Comparison of ENCODE assay signal across 14 cellular contexts in genomic region chr15:69782809-69783208, GRCh38.
DNase-seq lines count a peak whose midpoint lies in the region; ATAC-seq and TF ChIP-seq lines count a peak whose summit lies in the region.
"Had no signal": no experiment of that assay in that cellular context is flagged by ENCODE, and none has a peak within 500 bp of the region (broad histone marks: within the 10 kb centered on the region; RNA-seq: fewer than 3 reads in every experiment).

No MANE protein-coding gene starts in this region.

- H3K27me3 ChIP-seq in right atrium auricular region (no peaks in the 10 kb centered on the region), heart left ventricle (peaks cover 0 to 29% (median 4%) of the 10 kb centered on the region in 9 donors), mesenchymal stem cell (ENCODE audit: control insufficient read depth in 1 of 2, insufficient read depth in 1 of 2, low read length in 2 of 2) (peaks cover 0 to 3% of the 10 kb centered on the region in 2 experiments)
- H3K27me3 ChIP-seq: upper lobe of left lung had no signal

- CTCF ChIA-PET in activated CD8-positive, alpha-beta T cell treated with anti-CD3 and anti-CD28 coated beads for 36 hours (lab: Charles Lee), result no interaction called here

- H3K4me1 Mint-ChIP-seq in activated CD8-positive, alpha-beta T cell treated with anti-CD3 and anti-CD28 coated beads for 36 hours (ENCODE audit: low read depth), result peaks cover 28% of the 10 kb centered on the region
- H3K4me1 Mint-ChIP-seq in stimulated activated naive CD8-positive, alpha-beta T cell treated with anti-CD3 and anti-CD28 coated beads, Interleukin-15, amount 100 ng/mL, for 72 hours, result peaks cover 41% of the 10 kb centered on the region

- peaks cover 25% of the 10 kb centered on the region for H3K27me3 Mint-ChIP-seq in activated CD8-positive, alpha-beta T cell treated with anti-CD3 and anti-CD28 coated beads for 36 hours
- H3K27me3 Mint-ChIP-seq in stimulated activated naive CD8-positive, alpha-beta T cell treated with anti-CD3 and anti-CD28 coated beads, Interleukin-15, amount 100 ng/mL, for 72 hours, result peaks cover 49% of the 10 kb centered on the region

- H2AFZ ChIP-seq in mesenchymal stem cell (ENCODE audit: low read depth, low read length), result no peak overlapping the region

- no peak overlapping the region for H4K91ac ChIP-seq in mesenchymal stem cell (ENCODE audit: low read length)

- no peak for TF ChIP-seq POLR2A in heart left ventricle (IDR thresholded peaks at IDR 0.05)

- H3K36me3 ChIP-seq in right atrium auricular region, result no peaks in the 10 kb centered on the region
- no peaks in the 10 kb centered on the region for H3K36me3 ChIP-seq in heart left ventricle
- no peaks in the 10 kb centered on the region for H3K36me3 ChIP-seq in mesenchymal stem cell (ENCODE audit: control insufficient read depth in 1 of 2, insufficient read depth in 2 of 2, low read depth in 1 of 2, low read length in 2 of 2)
- H3K36me3 ChIP-seq: prostate gland, upper lobe of left lung had no signal

- no peak overlapping the region for H3K9ac ChIP-seq in mesenchymal stem cell (ENCODE audit: low read length)

- no peak overlapping the region for H4K8ac ChIP-seq in mesenchymal stem cell (ENCODE audit: low read length)

- ATAC-seq in heart left ventricle, result no peak
- ATAC-seq in activated CD8-positive, alpha-beta T cell treated with anti-CD3 and anti-CD28 coated beads for 36 hours, result peak; percentile 90
- peak; percentile 63 for ATAC-seq in stimulated activated naive CD8-positive, alpha-beta T cell treated with anti-CD3 and anti-CD28 coated beads, Interleukin-15, amount 100 ng/mL, for 72 hours
- ATAC-seq in GM18520 (IDR thresholded peaks at IDR 0.05; ENCODE audit: unreplicated experiment), result no peak

- H2BK5ac ChIP-seq in mesenchymal stem cell (ENCODE audit: low read depth, low read length, poor library complexity, severe bottlenecking), result no peak overlapping the region

- peaks cover 6% of the 10 kb centered on the region for H3K9me3 Mint-ChIP-seq in activated CD8-positive, alpha-beta T cell treated with anti-CD3 and anti-CD28 coated beads for 36 hours
- H3K9me3 Mint-ChIP-seq in stimulated activated naive CD8-positive, alpha-beta T cell treated with anti-CD3 and anti-CD28 coated beads, Interleukin-15, amount 100 ng/mL, for 72 hours, result peaks cover 0 to under 1% of the 10 kb centered on the region in 2 donors

- H2BK12ac ChIP-seq in mesenchymal stem cell (ENCODE audit: low read length in 2 of 2), result peak overlapping the region in 1 of 2 experiments; percentile 57

- DNase-seq in right atrium auricular region (ENCODE audit: low spot score), result peak; percentile 46
- no peak for DNase-seq in heart left ventricle
- peak; percentile 98 for DNase-seq in NCI-H2171 treated with DMSO at 0.1 percent for 48 hours (lab: John Stamatoyannopoulos, UW)
- DNase-seq in activated CD8-positive, alpha-beta T cell treated with anti-CD3 and anti-CD28 coated beads for 36 hours, result peak; percentile 69
- DNase-seq in stimulated activated naive CD8-positive, alpha-beta T cell treated with anti-CD3 and anti-CD28 coated beads, Interleukin-15, amount 100 ng/mL, for 72 hours, result peak in 1 of 2 donors; percentile 16
- DNase-seq in mesenchymal stem cell, result no peak
- DNase-seq in SKM-1 (lab: John Stamatoyannopoulos, UW; ENCODE audit: unreplicated experiment), result no peak
- DNase-seq: AML-193, anterior cingulate cortex, erythroblast, MM.1S, upper lobe of left lung had no signal

- no peak overlapping the region for H3K4ac ChIP-seq in mesenchymal stem cell (ENCODE audit: low read depth in 1 of 2, low read length in 2 of 2)

- H3K18ac ChIP-seq in mesenchymal stem cell (ENCODE audit: low read depth in 1 of 2, low read length in 2 of 2), result no peak overlapping the region

- no peak overlapping the region for H2BK15ac ChIP-seq in mesenchymal stem cell (ENCODE audit: low read depth, poor library complexity, severe bottlenecking)

- H3K14ac ChIP-seq in mesenchymal stem cell (ENCODE audit: low read length in 2 of 2), result no peak overlapping the region

- TF ChIP-seq CTCF in right atrium auricular region (IDR thresholded peaks at IDR 0.05), result no peak
- no peak for TF ChIP-seq CTCF in heart left ventricle (IDR thresholded peaks at IDR 0.05)
- no peak for TF ChIP-seq CTCF in activated CD8-positive, alpha-beta T cell treated with anti-CD3 and anti-CD28 coated beads for 36 hours (IDR thresholded peaks at IDR 0.05)

- H3K4me2 ChIP-seq in mesenchymal stem cell (ENCODE audit: low read length, poor library complexity, severe bottlenecking), result no peak overlapping the region

- H3K4me1 ChIP-seq in right atrium auricular region (no peaks in the 10 kb centered on the region), heart left ventricle (peaks cover 0 to 10% (median 0%) of the 10 kb centered on the region in 12 donors), mesenchymal stem cell (ENCODE audit: control insufficient read depth, insufficient read depth, low read depth, low read length) (no peaks in the 10 kb centered on the region)
- H3K4me1 ChIP-seq: prostate gland, upper lobe of left lung had no signal

- H2BK120ac ChIP-seq in mesenchymal stem cell (ENCODE audit: low read depth, low read length), result no peak overlapping the region

- no peak overlapping the region for H3K4me3 ChIP-seq in right atrium auricular region
- H3K4me3 ChIP-seq in heart left ventricle, result no peak overlapping the region
- no peak overlapping the region for H3K4me3 ChIP-seq in mesenchymal stem cell (ENCODE audit: insufficient read depth in 1 of 2, low read depth in 1 of 2, low read length in 2 of 2)
- H3K4me3 ChIP-seq: prostate gland, upper lobe of left lung had no signal

- H3K36me3 Mint-ChIP-seq in activated CD8-positive, alpha-beta T cell treated with anti-CD3 and anti-CD28 coated beads for 36 hours (ENCODE audit: low read depth), result no peaks in the 10 kb centered on the region

- H3K79me1 ChIP-seq in mesenchymal stem cell (replicated peaks; ENCODE audit: low read length, poor library complexity, severe bottlenecking), result no peaks in the 10 kb centered on the region

- POLR2A ChIA-PET in activated CD8-positive, alpha-beta T cell treated with anti-CD3 and anti-CD28 coated beads for 36 hours (lab: Charles Lee), result no interaction called here

- H2AK5ac ChIP-seq in mesenchymal stem cell (ENCODE audit: low read length, severe bottlenecking), result no peak overlapping the region

- no peak overlapping the region for H3K4me3 Mint-ChIP-seq in activated CD8-positive, alpha-beta T cell treated with anti-CD3 and anti-CD28 coated beads for 36 hours
- H3K4me3 Mint-ChIP-seq in stimulated activated naive CD8-positive, alpha-beta T cell treated with anti-CD3 and anti-CD28 coated beads, Interleukin-15, amount 100 ng/mL, for 72 hours, result peak overlapping the region in 1 of 2 donors; percentile 27

- H3K23ac ChIP-seq in mesenchymal stem cell (ENCODE audit: low read length in 2 of 2), result no peak overlapping the region

- H3K9me3 ChIP-seq in right atrium auricular region (peaks cover 0 to 1% of the 10 kb centered on the region in 2 donors), heart left ventricle (peaks cover 0 to under 1% (median 0%) of the 10 kb centered on the region in 12 donors), mesenchymal stem cell (ENCODE audit: control insufficient read depth, low read length) (no peaks in the 10 kb centered on the region)
- H3K9me3 ChIP-seq: prostate gland, upper lobe of left lung had no signal

- WGBS in heart left ventricle, 4 donors, result 34 to 39% (median 37%) methylated on average over 5 of the region's 5 CpGs
- WGBS in mesenchymal stem cell, result 94% methylated on average over 3 of the region's 5 CpGs

- H3K27ac ChIP-seq in right atrium auricular region (no peak overlapping the region), heart left ventricle (no peak overlapping the region), mesenchymal stem cell (ENCODE audit: low read length, poor library complexity, severe bottlenecking) (no peak overlapping the region)
- H3K27ac ChIP-seq: prostate gland, upper lobe of left lung had no signal

- intact Hi-C loops in heart left ventricle (cut with DNase I), result no loop called here
- intact Hi-C loops in activated CD8-positive, alpha-beta T cell treated with anti-CD3 and anti-CD28 coated beads for 36 hours (cut with micrococcal nuclease), result no loop called here

- no peak overlapping the region for H3K27ac Mint-ChIP-seq in activated CD8-positive, alpha-beta T cell treated with anti-CD3 and anti-CD28 coated beads for 36 hours
- H3K27ac Mint-ChIP-seq in stimulated activated naive CD8-positive, alpha-beta T cell treated with anti-CD3 and anti-CD28 coated beads, Interleukin-15, amount 100 ng/mL, for 72 hours, result no peak overlapping the region

Comparison
In these comparisons a context has a peak if more than half of its experiments do, and no peak if none do; other contexts are left out.
1. DNase-seq: peak in right atrium auricular region (single experiment), NCI-H2171 treated with DMSO at 0.1 percent for 48 hours (single experiment) and activated CD8-positive, alpha-beta T cell treated with anti-CD3 and anti-CD28 coated beads for 36 hours (single experiment); none in heart left ventricle (0 of 5), mesenchymal stem cell (single experiment) and SKM-1 (single experiment).
2. ATAC-seq: peak in activated CD8-positive, alpha-beta T cell treated with anti-CD3 and anti-CD28 coated beads for 36 hours (single experiment) and stimulated activated naive CD8-positive, alpha-beta T cell treated with anti-CD3 and anti-CD28 coated beads, Interleukin-15, amount 100 ng/mL, for 72 hours (single experiment); none in heart left ventricle (0 of 4) and GM18520 (single experiment).